8 cellular contexts compared by ENCODE assay signal in genomic region chr5:142110046-142110531, GRCh38. TPM values are rescaled to one million over a fixed set of nuclear protein-coding genes. Genes with fewer than 3 reads are reported as not detected.
DNase-seq lines count a peak whose midpoint lies in the region; ATAC-seq, FAIRE-seq and TF ChIP-seq lines count a peak whose summit lies in the region.

No MANE protein-coding gene starts in this region.

- no peaks in the 10 kb centered on the region for H3K9me3 Mint-ChIP-seq in activated CD4-positive, alpha-beta T cell treated with anti-CD3 and anti-CD28 coated beads, Interleukin-2, amount 10 ng/mL, durations not matched to agents 7 days and 5 days
- H3K9me3 Mint-ChIP-seq in astrocyte (ENCODE audit: unreplicated experiment): no peaks in the 10 kb centered on the region

- H3K36me3 ChIP-seq in astrocyte (ENCODE audit: insufficient read depth, low read length) (no peaks in the 10 kb centered on the region), spleen (no peaks in the 10 kb centered on the region)

- TF ChIP-seq POLR2A in spleen (IDR thresholded peaks at IDR 0.05): no peak

- POLR2A ChIA-PET in activated CD4-positive, alpha-beta T cell treated with anti-CD3 and anti-CD28 coated beads, Interleukin-2, amount 10 ng/mL, durations not matched to agents 7 days and 5 days (lab: Charles Lee): no interaction called here

- CTCF ChIA-PET in activated CD4-positive, alpha-beta T cell treated with anti-CD3 and anti-CD28 coated beads, Interleukin-2, amount 10 ng/mL, durations not matched to agents 7 days and 5 days (lab: Charles Lee): interaction anchor here (0.6 to 1.3 kb wide), 6 partner anchors 12 to 90 kb away, joined by 3 to 4 read pairs (median 3); no protein-coding TSS in a partner anchor

- H3K27me3 ChIP-seq in astrocyte (ENCODE audit: insufficient read depth, low read length) (no peaks in the 10 kb centered on the region), spleen (replicated peaks in 1 of 7) (no peaks in the 10 kb centered on the region)

- peak overlapping the region; percentile 88 for H3K27ac ChIP-seq in astrocyte (ENCODE audit: low read depth, low read length)
- peak overlapping the region; percentile 95 to 99 (median 97) for H3K27ac ChIP-seq in spleen

- H3K4me3 ChIP-seq in astrocyte (ENCODE audit: insufficient read depth, low read depth, low read length): peak overlapping the region; percentile 76
- peak overlapping the region; percentile 60 to 83 (median 72) for H3K4me3 ChIP-seq in spleen

- peak overlapping the region; percentile 86 for H3K4me2 ChIP-seq in astrocyte (ENCODE audit: low read length)

- H3K4me1 Mint-ChIP-seq in activated CD4-positive, alpha-beta T cell treated with anti-CD3 and anti-CD28 coated beads, Interleukin-2, amount 10 ng/mL, durations not matched to agents 7 days and 5 days: peaks cover 69% of the 10 kb centered on the region
- peaks cover 9% of the 10 kb centered on the region for H3K4me1 Mint-ChIP-seq in astrocyte (ENCODE audit: low read depth, unreplicated experiment)

- H3K9me3 ChIP-seq in astrocyte (ENCODE audit: insufficient read depth, low read depth, low read length): no peaks in the 10 kb centered on the region
- H3K9me3 ChIP-seq in spleen: no peaks in the 10 kb centered on the region

- peaks cover 32% of the 10 kb centered on the region for H3K36me3 Mint-ChIP-seq in activated CD4-positive, alpha-beta T cell treated with anti-CD3 and anti-CD28 coated beads, Interleukin-2, amount 10 ng/mL, durations not matched to agents 7 days and 5 days (ENCODE audit: low read depth)
- H3K36me3 Mint-ChIP-seq in astrocyte (ENCODE audit: low read depth, unreplicated experiment): peaks cover 3% of the 10 kb centered on the region

- H3K79me2 ChIP-seq in astrocyte (ENCODE audit: insufficient read depth, low read length): peaks cover 62% of the 10 kb centered on the region

- H3K27me3 Mint-ChIP-seq in activated CD4-positive, alpha-beta T cell treated with anti-CD3 and anti-CD28 coated beads, Interleukin-2, amount 10 ng/mL, durations not matched to agents 7 days and 5 days: no peaks in the 10 kb centered on the region
- no peaks in the 10 kb centered on the region for H3K27me3 Mint-ChIP-seq in astrocyte (ENCODE audit: low read depth, unreplicated experiment)

- WGBS in spleen, 5 donors: 4 to 9% (median 7%) methylated on average over 9 of the region's 9 CpGs

- H3K9ac ChIP-seq in astrocyte (ENCODE audit: low read length): peak overlapping the region; percentile 94

- H3K4me1 ChIP-seq in astrocyte (ENCODE audit: insufficient read depth, low read length) (peaks cover 13% of the 10 kb centered on the region), spleen (peaks cover 25 to 73% (median 52%) of the 10 kb centered on the region in 6 donors)

- H3K4me3 Mint-ChIP-seq in activated CD4-positive, alpha-beta T cell treated with anti-CD3 and anti-CD28 coated beads, Interleukin-2, amount 10 ng/mL, durations not matched to agents 7 days and 5 days: peak overlapping the region; percentile 91
- H3K4me3 Mint-ChIP-seq in astrocyte (ENCODE audit: unreplicated experiment): peak overlapping the region; percentile 100

- no peak for ATAC-seq in GM21737 (IDR thresholded peaks at IDR 0.05; ENCODE audit: unreplicated experiment)

- peak; percentile 11 for DNase-seq in activated CD4-positive, alpha-beta T cell treated with anti-CD3 and anti-CD28 coated beads, Interleukin-2, amount 10 ng/mL, durations not matched to agents 7 days and 5 days
- no peak for DNase-seq in activated CD4-positive, alpha-beta T cell treated with anti-CD3 and anti-CD28 coated beads for 4 hours
- peak; percentile 99 for DNase-seq in MV-4-11 (lab: John Stamatoyannopoulos, UW)
- DNase-seq in astrocyte (ENCODE audit: low read depth): peak; percentile 22
- peak; percentile 54 for DNase-seq in inferior parietal cortex (ENCODE audit: extremely low spot score)
- DNase-seq in spleen: no peak
- DNase-seq in NCI-H2196 treated with DMSO at 0.1 percent for 48 hours (lab: John Stamatoyannopoulos, UW; ENCODE audit: unreplicated experiment): no peak

- peak overlapping the region; percentile 94 for H3K27ac Mint-ChIP-seq in activated CD4-positive, alpha-beta T cell treated with anti-CD3 and anti-CD28 coated beads, Interleukin-2, amount 10 ng/mL, durations not matched to agents 7 days and 5 days
- H3K27ac Mint-ChIP-seq in astrocyte (ENCODE audit: unreplicated experiment): peak overlapping the region; percentile 90

- peaks cover 46% of the 10 kb centered on the region for H4K20me1 ChIP-seq in astrocyte (ENCODE audit: insufficient read depth, low read length)

- no peak for FAIRE-seq in astrocyte (lab: Jason Lieb, UNC)

- no peak overlapping the region for H2AFZ ChIP-seq in astrocyte (ENCODE audit: low read depth, low read length)

- TF ChIP-seq CTCF in astrocyte (IDR thresholded peaks at IDR 0.05; ENCODE audit: insufficient read depth, low read depth, low read length) (peak; percentile 2), spleen (IDR thresholded peaks at IDR 0.05 in 8 of 11, conservative IDR thresholded peaks at IDR 0.05 in 3 of 11) (no peak)

- intact Hi-C loops in spleen (cut with DNase I; ENCODE audit: low total_unique reads): no loop called here

RNA-seq across cellular contexts. Expression of gene NDFIP1, which starts 1.5 kb away (rescaled TPM):
- 10 to 100 TPM; 65.2 to 70.2 TPM for total RNA-seq in activated CD4-positive, alpha-beta T cell treated with anti-CD3 and anti-CD28 coated beads, Interleukin-2, amount 10 ng/mL, durations not matched to agents 7 days and 5 days
- total RNA-seq in astrocyte (56.8 and 57.6 TPM in 2 replicates), spleen (100 to 1,000 TPM in 2 of 7 donors, 10 to 100 TPM in 5; 58.4 to 111 (median 88.7) TPM)
- polyA plus RNA-seq in spleen: 10 to 100 TPM; 14.2 to 26.8 (median 26.7) TPM

Comparison
In these comparisons a context has a peak if more than half of its experiments do, and no peak if none do; other contexts are left out.
1. DNase-seq: peak in activated CD4-positive, alpha-beta T cell treated with anti-CD3 and anti-CD28 coated beads, Interleukin-2, amount 10 ng/mL, durations not matched to agents 7 days and 5 days (single experiment), MV-4-11 (single experiment), astrocyte (single experiment) and inferior parietal cortex (single experiment); none in activated CD4-positive, alpha-beta T cell treated with anti-CD3 and anti-CD28 coated beads for 4 hours (0 of 2), spleen (single experiment) and NCI-H2196 treated with DMSO at 0.1 percent for 48 hours (single experiment).